ENCODE assay signal across 15 cellular contexts in the genomic region with DNA sequence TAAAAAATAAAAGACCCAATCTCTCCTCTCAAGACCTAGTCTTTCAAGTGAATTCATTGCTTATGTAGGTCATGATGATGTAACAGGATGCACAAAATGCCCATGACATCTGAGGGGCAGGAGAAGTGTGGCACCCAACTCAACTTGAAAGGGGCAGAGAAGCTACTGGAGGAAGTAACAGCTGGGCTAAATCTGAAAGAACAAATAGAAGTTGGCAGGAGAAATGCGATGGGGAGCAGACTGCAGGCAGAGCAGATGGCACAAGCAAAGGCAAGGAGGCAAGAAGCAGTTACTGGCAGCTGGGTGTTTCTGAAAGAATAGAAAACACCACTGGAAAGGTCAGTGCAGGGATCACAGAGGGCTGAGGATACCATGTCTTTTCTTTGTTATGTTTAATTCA. TPM values are rescaled to one million over a fixed set of nuclear protein-coding genes. Genes with fewer than 3 reads are reported as not detected.
DNase-seq lines count a peak whose midpoint lies in the region; ATAC-seq and TF ChIP-seq lines count a peak whose summit lies in the region.
"Had no signal": no experiment of that assay in that cellular context is flagged by ENCODE, and none has a peak within 500 bp of the region (broad histone marks: within the 10 kb centered on the region; RNA-seq: fewer than 3 reads in every experiment).

No MANE protein-coding gene starts in this region.

- no peaks in the 10 kb centered on the region for H3K79me1 ChIP-seq in IMR-90 (ENCODE audit: low read depth in 1 of 2, low read length in 2 of 2)

- ATAC-seq in stimulated activated naive CD8-positive, alpha-beta T cell treated with anti-CD3 and anti-CD28 coated beads, Interleukin-15, amount 100 ng/mL, for 72 hours = peak; percentile 45
- ATAC-seq in stimulated activated naive CD8-positive, alpha-beta T cell treated with anti-CD3 and anti-CD28 coated beads, Interleukin-15, Interleukin-2, amounts not matched to agents 100 U/mL and 50 U/mL, for 24 hours = no peak
- ATAC-seq in IMR-90 (ENCODE audit: low read depth) (no peak), HG02870 (IDR thresholded peaks at IDR 0.05; ENCODE audit: unreplicated experiment) (no peak)

- no peak for TF ChIP-seq POLR2A in IMR-90 (IDR thresholded peaks at IDR 0.05; ENCODE audit: low read depth, low read length)

- no peak overlapping the region for H3K4me2 ChIP-seq in IMR-90 (ENCODE audit: low read depth, low read length)

- no peaks in the 10 kb centered on the region for H3K36me3 Mint-ChIP-seq in glutamatergic neuron (ENCODE audit: unreplicated experiment)

- no peak overlapping the region for H3K4me3 Mint-ChIP-seq in stimulated activated naive CD8-positive, alpha-beta T cell treated with anti-CD3 and anti-CD28 coated beads, Interleukin-15, amount 100 ng/mL, for 72 hours
- peak overlapping the region; percentile 41 for H3K4me3 Mint-ChIP-seq in glutamatergic neuron (ENCODE audit: unreplicated experiment)

- H3K4me3 ChIP-seq in IMR-90 (ENCODE audit: insufficient read depth, low read depth, low read length) (no peak overlapping the region), thymus (ENCODE audit: low read length) (peak overlapping the region; percentile 47)

- in situ Hi-C loops in IMR-90 (cut with MboI; ENCODE audit: low sequenced_read_pairs) = no loop called here

- H3K27me3 ChIP-seq in IMR-90 (ENCODE audit: control insufficient read depth, insufficient read depth, low read length) (no peaks in the 10 kb centered on the region), thymus (ENCODE audit: control insufficient read depth, insufficient read depth) (no peaks in the 10 kb centered on the region)

- H3K9me3 Mint-ChIP-seq in stimulated activated naive CD8-positive, alpha-beta T cell treated with anti-CD3 and anti-CD28 coated beads, Interleukin-15, amount 100 ng/mL, for 72 hours = no peaks in the 10 kb centered on the region
- peaks cover 6% of the 10 kb centered on the region for H3K9me3 Mint-ChIP-seq in glutamatergic neuron (ENCODE audit: unreplicated experiment)

- BruUV-seq in IMR-90 (replicated peaks; lab: Mats Ljungman, UMichigan) = no TSS peak

- CTCF ChIA-PET in IMR-90 (lab: Yijun Ruan, JAX) = no interaction called here

- TF ChIP-seq CTCF in IMR-90 (conservative IDR thresholded peaks at IDR 0.05; ENCODE audit: low read depth, low read length) (no peak), glutamatergic neuron (IDR thresholded peaks at IDR 0.05; ENCODE audit: partially characterized antibody, unreplicated experiment) (no peak)

- H4K20me1 ChIP-seq in IMR-90 (ENCODE audit: insufficient read depth, low read length) = no peaks in the 10 kb centered on the region

- WGBS in IMR-90 (ENCODE audit: extremely low coverage in 2 of 2, insufficient read length in 1 of 2), 2 experiments = no CpG with 5 or more reads among the region's 1 CpG
- WGBS in thymus = 12% methylated on average over 1 of the region's 1 CpG

- H3K36me3 ChIP-seq in IMR-90 (ENCODE audit: control insufficient read depth, insufficient read depth, low read length) (no peaks in the 10 kb centered on the region), thymus (ENCODE audit: control insufficient read depth, insufficient read depth) (no peaks in the 10 kb centered on the region)

- no peak overlapping the region for H3K27ac Mint-ChIP-seq in stimulated activated naive CD8-positive, alpha-beta T cell treated with anti-CD3 and anti-CD28 coated beads, Interleukin-15, amount 100 ng/mL, for 72 hours
- peak overlapping the region; percentile 96 for H3K27ac Mint-ChIP-seq in glutamatergic neuron (ENCODE audit: unreplicated experiment)

- intact Hi-C loops in IMR-90 (cut with micrococcal nuclease) = no loop called here

- 0 out of 2 replicates have a peak overlapping the region, but pooled peaks have one; percentile 18 for H2AK5ac ChIP-seq in IMR-90 (ENCODE audit: low read depth, low read length)

- H4K91ac ChIP-seq in IMR-90 (ENCODE audit: insufficient read depth, low read depth, low read length) = no peak overlapping the region

- H3K9me1 ChIP-seq in IMR-90 (ENCODE audit: insufficient read depth, low read length) = no peaks in the 10 kb centered on the region

- POLR2A ChIA-PET in IMR-90 (lab: Charles Lee; ENCODE audit: unreplicated experiment) = no interaction called here

- H2BK15ac ChIP-seq in IMR-90 (ENCODE audit: low read depth, low read length) = no peak overlapping the region

- 0 out of 2 replicates have a peak overlapping the region, but pooled peaks have one; percentile 35 for H3K14ac ChIP-seq in IMR-90 (replicated peaks; ENCODE audit: low read depth, low read length)

- H3K9ac ChIP-seq in IMR-90 (ENCODE audit: low read depth, low read length) = no peak overlapping the region

- H2BK5ac ChIP-seq in IMR-90 (ENCODE audit: low read depth, low read length, poor library complexity, severe bottlenecking) = no peak overlapping the region

- 0 out of 2 replicates have a peak overlapping the region, but pooled peaks have one; percentile 16 for H2BK20ac ChIP-seq in IMR-90 (ENCODE audit: low read depth, low read length)

- no peak overlapping the region for H3K18ac ChIP-seq in IMR-90 (ENCODE audit: low read depth, low read length)

- no peak overlapping the region for H2AK9ac ChIP-seq in IMR-90 (replicated peaks; ENCODE audit: low read depth, low read length, poor library complexity)

- H3K23ac ChIP-seq in IMR-90 (ENCODE audit: low read depth, low read length) = no peak overlapping the region

- H2AFZ ChIP-seq in IMR-90 (replicated peaks; ENCODE audit: low read length, poor library complexity) = no peak overlapping the region

- H3K4me1 Mint-ChIP-seq in stimulated activated naive CD8-positive, alpha-beta T cell treated with anti-CD3 and anti-CD28 coated beads, Interleukin-15, amount 100 ng/mL, for 72 hours = peaks cover 6% of the 10 kb centered on the region
- peaks cover 43% of the 10 kb centered on the region for H3K4me1 Mint-ChIP-seq in glutamatergic neuron (ENCODE audit: low read depth, unreplicated experiment)

- no peak overlapping the region for H4K5ac ChIP-seq in IMR-90 (ENCODE audit: low read depth, low read length)

- no peaks in the 10 kb centered on the region for H3K9me3 ChIP-seq in IMR-90 (ENCODE audit: control insufficient read depth, insufficient read depth, low read length)
- H3K9me3 ChIP-seq in thymus (ENCODE audit: control insufficient read depth) = no peaks in the 10 kb centered on the region

- H3K4ac ChIP-seq in IMR-90 (ENCODE audit: low read depth, low read length) = 0 out of 2 replicates have a peak overlapping the region, but pooled peaks have one; percentile 22

- TF ChIP-seq RAD21 in IMR-90 (IDR thresholded peaks at IDR 0.05; ENCODE audit: low read length) = no peak

- H3K56ac ChIP-seq in IMR-90 (ENCODE audit: extremely low read depth, insufficient read depth, low read length) = no peak overlapping the region

- dilution Hi-C loops in IMR-90 (cut with HindIII; ENCODE audit: low sequenced_read_pairs, unreplicated experiment) = no loop called here

- DNase-seq in stimulated activated naive CD8-positive, alpha-beta T cell treated with anti-CD3 and anti-CD28 coated beads, Interleukin-15, amount 100 ng/mL, for 72 hours = no peak
- no peak for DNase-seq in stimulated activated naive CD8-positive, alpha-beta T cell treated with anti-CD3 and anti-CD28 coated beads, Interleukin-15, Interleukin-2, amounts not matched to agents 100 U/mL and 50 U/mL, for 24 hours
- DNase-seq in IMR-90 (no peak), glutamatergic neuron (peak; percentile 50), C1 segment of cervical spinal cord (lab: John Stamatoyannopoulos, UW) (no peak)
- DNase-seq in activated CD4-positive, CD25-positive, alpha-beta regulatory T cell (lab: John Stamatoyannopoulos, UW) = no peak
- DNase-seq: Calu3, GF-D8, GOT3, NCI-H1092, NCI-H1694, NCI-H510A treated with DMSO at 0.1 percent for 48 hours, SIG-M5 had no signal

- H4K8ac ChIP-seq in IMR-90 (ENCODE audit: low read depth in 2 of 2, low read length in 2 of 2) = no peak overlapping the region

- no peaks in the 10 kb centered on the region for H3K4me1 ChIP-seq in IMR-90 (ENCODE audit: control insufficient read depth, insufficient read depth, low read length)
- peaks cover 7% of the 10 kb centered on the region for H3K4me1 ChIP-seq in thymus (ENCODE audit: control insufficient read depth, insufficient read depth, low read length)

- no peak overlapping the region for H3K27ac ChIP-seq in IMR-90 (ENCODE audit: insufficient read depth, low read length)
- H3K27ac ChIP-seq in thymus (ENCODE audit: low read depth) = peak overlapping the region; percentile 19

- H3K27me3 Mint-ChIP-seq in stimulated activated naive CD8-positive, alpha-beta T cell treated with anti-CD3 and anti-CD28 coated beads, Interleukin-15, amount 100 ng/mL, for 72 hours = peaks cover 8% of the 10 kb centered on the region
- H3K27me3 Mint-ChIP-seq in glutamatergic neuron (ENCODE audit: unreplicated experiment) = peaks cover 4% of the 10 kb centered on the region

- H2BK120ac ChIP-seq in IMR-90 (ENCODE audit: low read depth, low read length) = no peak overlapping the region

TF ChIP-seq in IMR-90, 13 proteins besides CTCF, POLR2A, EP300 and RAD21 (continues in another document):
- no peak for TF ChIP-seq NFE2L2 (IDR thresholded peaks at IDR 0.05; ENCODE audit: low read depth, low read length)
- no peak for TF ChIP-seq MXI1 (IDR thresholded peaks at IDR 0.05; ENCODE audit: borderline replicate concordance, low read depth, low read length)
- no peak for TF ChIP-seq RFX5 (IDR thresholded peaks at IDR 0.05; ENCODE audit: low read depth, low read length)
- no peak for TF ChIP-seq CEBPB (IDR thresholded peaks at IDR 0.05; ENCODE audit: low read depth, low read length)
- TF ChIP-seq FOS (IDR thresholded peaks at IDR 0.05; ENCODE audit: low read depth, low read length) = no peak
- TF ChIP-seq MAZ (IDR thresholded peaks at IDR 0.05; ENCODE audit: borderline replicate concordance, low read depth, low read length) = no peak
- TF ChIP-seq RCOR1 (IDR thresholded peaks at IDR 0.05; ENCODE audit: insufficient replicate concordance, low read length) = no peak
- TF ChIP-seq BHLHE40 (IDR thresholded peaks at IDR 0.05; ENCODE audit: low read depth, low read length) = no peak
- TF ChIP-seq, protein P1, sequence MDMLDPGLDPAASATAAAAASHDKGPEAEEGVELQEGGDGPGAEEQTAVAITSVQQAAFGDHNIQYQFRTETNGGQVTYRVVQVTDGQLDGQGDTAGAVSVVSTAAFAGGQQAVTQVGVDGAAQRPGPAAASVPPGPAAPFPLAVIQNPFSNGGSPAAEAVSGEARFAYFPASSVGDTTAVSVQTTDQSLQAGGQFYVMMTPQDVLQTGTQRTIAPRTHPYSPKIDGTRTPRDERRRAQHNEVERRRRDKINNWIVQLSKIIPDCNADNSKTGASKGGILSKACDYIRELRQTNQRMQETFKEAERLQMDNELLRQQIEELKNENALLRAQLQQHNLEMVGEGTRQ (IDR thresholded peaks at IDR 0.05; ENCODE audit: low read depth, low read length) = no peak
- TF ChIP-seq MAFK (IDR thresholded peaks at IDR 0.05; ENCODE audit: low read depth, low read length) = no peak

RNA-seq across cellular contexts. Expression of gene SLC38A4, which starts 14.6 kb away (rescaled TPM):
- total RNA-seq in IMR-90 (2012; rRNA removed) (2.3 and 2.8 TPM in 2 replicates), glutamatergic neuron (ENCODE audit: unreplicated experiment) (0.98 TPM)
- polyA plus RNA-seq in IMR-90 (2012; rRNA removed) (2.3 and 2.7 TPM in 2 replicates), thymus (2.4 TPM)
- 0.56 and 0.87 TPM in 2 replicates for polyA plus RNA-seq in IMR-90 (2012; cell fraction: cytosol; rRNA removed)
- polyA plus RNA-seq in IMR-90 (2012; cell fraction: nucleus; rRNA removed; ENCODE audit: low replicate concordance) = 0.28 and 2.2 TPM in 2 replicates
